ENCODE assay signal across 23 cellular contexts in genomic region chr1:224082146-224082545, GRCh38. TPM values are rescaled to one million over a fixed set of nuclear protein-coding genes. Genes with fewer than 3 reads are reported as not detected.
DNase-seq lines count a peak whose midpoint lies in the region; ATAC-seq and FAIRE-seq lines count a peak whose summit lies in the region.
"Had no signal": no experiment of that assay in that cellular context is flagged by ENCODE, and none has a peak within 500 bp of the region (broad histone marks: within the 10 kb centered on the region; RNA-seq: fewer than 3 reads in every experiment).

No MANE protein-coding gene starts in this region.

- H3K27me3 ChIP-seq in SJSA1 (replicated peaks): no peaks in the 10 kb centered on the region
- H3K27me3 ChIP-seq: upper lobe of left lung had no signal

- H3K4me3 ChIP-seq in SJSA1: no peak overlapping the region
- H3K4me3 ChIP-seq: lower lobe of right lung, upper lobe of left lung had no signal

- no peaks in the 10 kb centered on the region for H3K36me3 ChIP-seq in SJSA1
- H3K36me3 ChIP-seq: lower lobe of right lung, neutrophil, upper lobe of left lung had no signal

- no peaks in the 10 kb centered on the region for H3K9me3 ChIP-seq in SJSA1 (replicated peaks)
- H3K9me3 ChIP-seq: lower lobe of right lung, neutrophil, upper lobe of left lung had no signal

- H3K27ac ChIP-seq in SJSA1: peak overlapping the region; percentile 76
- H3K27ac ChIP-seq: lower lobe of right lung, neutrophil, upper lobe of left lung had no signal

- FAIRE-seq in G401.6 (lab: Jason Lieb, UNC): peak; percentile 100
- FAIRE-seq: H54 had no signal

- no peak for ATAC-seq in HG02981 (IDR thresholded peaks at IDR 0.05; ENCODE audit: unreplicated experiment)
- ATAC-seq in HG03378 (IDR thresholded peaks at IDR 0.05; ENCODE audit: unreplicated experiment): no peak
- ATAC-seq: activated CD8-positive, alpha-beta T cell treated with anti-CD3 and anti-CD28 coated beads for 36 hours; lower lobe of right lung; Panc1 had no signal

- DNase-seq in SJSA1 (ENCODE audit: low read depth in 1 of 2, low spot score in 2 of 2) (peak; percentile 48 to 49), glomerular visceral epithelial cell (ENCODE audit: extremely low spot score) (peak; percentile 36), GF-D8 (lab: John Stamatoyannopoulos, UW) (no peak), HUDEP-2 (lab: John Stamatoyannopoulos, UW; ENCODE audit: unreplicated experiment in 76 of 76) (no peak)
- DNase-seq: activated CD4-positive, CD25-positive, alpha-beta regulatory T cell; activated CD8-positive, alpha-beta T cell treated with anti-CD3 and anti-CD28 coated beads for 36 hours; activated naive CD4-positive, alpha-beta T cell treated with Interleukin-2 at 50 U/mL for 16 hours; anterior cingulate cortex; foreskin fibroblast; GDM1; hippocampal formation; islet precursor cell; lower lobe of right lung; NCI-H187; retina; stimulated activated CD8-positive, alpha-beta memory T cell treated with anti-CD3 and anti-CD28 coated beads, Interleukin-4, amount 100 ng/mL, for 48 hours; upper lobe of left lung had no signal

- peaks cover 34% of the 10 kb centered on the region for H3K4me1 ChIP-seq in SJSA1 (replicated peaks)
- H3K4me1 ChIP-seq: lower lobe of right lung, upper lobe of left lung had no signal

RNA-seq across cellular contexts. Expression of gene FBXO28, which starts 31.8 kb away (rescaled TPM):
- 18.5 and 30.2 TPM in 2 replicates for total RNA-seq in SJSA1 (2014; rRNA removed; shearing (Covaris generic))

Comparison
In these comparisons a context has a peak if more than half of its experiments do, and no peak if none do; other contexts are left out.
1. DNase-seq: peak in SJSA1 (2 of 2) and glomerular visceral epithelial cell (single experiment); none in GF-D8 (single experiment) and HUDEP-2 (0 of 76).